Comparison of ENCODE assay signal across 2 cellular contexts in the genomic region with DNA sequence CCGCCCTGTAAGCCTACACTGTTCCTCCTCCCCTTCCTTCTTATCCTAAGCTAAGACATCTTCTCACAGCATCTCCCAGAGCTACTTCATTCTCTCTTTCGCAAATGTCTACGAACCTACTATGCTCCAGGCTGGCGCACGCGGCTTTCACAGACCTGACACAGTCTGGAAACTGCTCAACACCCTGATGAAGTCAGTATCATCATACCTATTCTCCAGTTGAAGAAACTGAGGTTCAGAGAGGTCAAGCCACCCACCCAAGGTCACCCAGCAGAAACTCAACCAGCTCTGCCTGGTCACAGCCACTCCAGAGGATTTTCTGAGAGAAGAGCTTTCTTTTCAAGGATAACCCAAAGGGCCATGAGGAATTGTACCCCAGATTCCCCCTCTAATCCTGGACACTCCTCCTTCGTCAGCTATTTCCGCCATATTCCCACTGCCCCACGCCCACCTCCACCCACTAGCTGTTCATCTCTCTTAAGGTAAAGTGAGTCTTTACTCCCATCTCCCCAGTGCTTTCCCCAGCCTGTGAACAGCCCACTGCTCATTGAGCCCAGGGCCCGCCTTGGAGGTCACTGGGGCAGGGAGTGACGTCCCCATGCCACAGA.
TF ChIP-seq lines count a peak whose summit lies in the region.

No MANE protein-coding gene starts in this region.

TF ChIP-seq in GM23338, 12 proteins besides CTCF, POLR2A, EP300 and RAD21:
- TF ChIP-seq, protein P1, sequence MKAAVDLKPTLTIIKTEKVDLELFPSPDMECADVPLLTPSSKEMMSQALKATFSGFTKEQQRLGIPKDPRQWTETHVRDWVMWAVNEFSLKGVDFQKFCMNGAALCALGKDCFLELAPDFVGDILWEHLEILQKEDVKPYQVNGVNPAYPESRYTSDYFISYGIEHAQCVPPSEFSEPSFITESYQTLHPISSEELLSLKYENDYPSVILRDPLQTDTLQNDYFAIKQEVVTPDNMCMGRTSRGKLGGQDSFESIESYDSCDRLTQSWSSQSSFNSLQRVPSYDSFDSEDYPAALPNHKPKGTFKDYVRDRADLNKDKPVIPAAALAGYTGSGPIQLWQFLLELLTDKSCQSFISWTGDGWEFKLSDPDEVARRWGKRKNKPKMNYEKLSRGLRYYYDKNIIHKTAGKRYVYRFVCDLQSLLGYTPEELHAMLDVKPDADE (IDR thresholded peaks at IDR 0.05) = no peak
- TF ChIP-seq STAT1 (IDR thresholded peaks at IDR 0.05; ENCODE audit: unreplicated experiment) = no peak
TF ChIP-seq in GM23338: peak in this region for 0.

TF ChIP-seq in H1, 55 proteins besides CTCF, POLR2A, EP300 and RAD21:
- peak; percentile 45; the same call in 1 of the 2 replicates for TF ChIP-seq KDM1A (IDR thresholded peaks at IDR 0.05; ENCODE audit: borderline replicate concordance, low read length)
- TF ChIP-seq PHF8 (conservative IDR thresholded peaks at IDR 0.05; ENCODE audit: low read depth, low read length) = no peak
TF ChIP-seq in H1: peak in this region for 1.
